Comparison of ENCODE assay signal across 6 cellular contexts in the genomic region with DNA sequence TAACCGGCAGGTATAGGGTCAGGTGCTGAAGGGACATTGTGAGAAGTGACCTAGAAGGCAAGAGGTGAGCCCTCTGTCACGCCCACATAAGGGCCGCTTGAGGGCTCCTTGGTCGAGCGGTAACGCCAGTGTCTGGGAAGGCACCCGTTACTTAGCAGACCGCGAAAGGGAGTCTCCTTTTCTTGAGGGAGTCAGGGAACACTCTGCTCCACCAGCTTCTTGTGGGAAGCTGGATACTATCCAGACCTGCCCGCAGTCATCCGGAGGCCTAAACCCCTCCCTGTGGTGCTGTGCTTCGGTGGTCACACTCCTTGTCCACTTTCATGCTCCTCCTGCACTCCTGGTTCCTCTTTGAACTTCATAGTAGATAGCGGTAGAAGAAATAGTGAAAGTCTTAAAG.
A peak's percentile ranks its signal among the peaks of the same experiment; 100 is the strongest.
DNase-seq lines count a peak whose midpoint lies in the region; FAIRE-seq and TF ChIP-seq lines count a peak whose summit lies in the region.
"Not testable (repeated sequence)": the region's sequence is repeated elsewhere in the genome, so short reads cannot be mapped to it uniquely, and the experiment has no call there.

No MANE protein-coding gene starts in this region.

- H3K36me3 ChIP-seq in trophoblast cell (ENCODE audit: control insufficient read depth in 1 of 2, insufficient read depth in 2 of 2, low read length in 2 of 2); testis (ENCODE audit: low read depth, missing control alignments): not testable (repeated sequence)

- H2BK120ac ChIP-seq in trophoblast cell (ENCODE audit: insufficient read depth, low read length, poor library complexity), result peak overlapping the region; percentile 38

- H3K4ac ChIP-seq in trophoblast cell (ENCODE audit: low read depth, low read length), result not testable (repeated sequence)

- H2BK5ac ChIP-seq in trophoblast cell (ENCODE audit: low read depth, low read length, poor library complexity), result not testable (repeated sequence)

- in situ Hi-C loops in Caki2 (cut with HindIII; ENCODE audit: low pct_unique_long_range_greater_than_20kb, low sequenced_read_pairs), result not testable (repeated sequence)

- H2AK5ac ChIP-seq in trophoblast cell (ENCODE audit: low read length), result not testable (repeated sequence)

- H3K23ac ChIP-seq in trophoblast cell (ENCODE audit: low read length), result not testable (repeated sequence)

- not testable (repeated sequence) for TF ChIP-seq CTCF in testis (IDR thresholded peaks at IDR 0.05)

- intact Hi-C loops in testis (cut with DNase I; ENCODE audit: low total_unique reads), result not testable (repeated sequence)

- FAIRE-seq in RCC 7860 (lab: Jason Lieb, UNC), result not testable (repeated sequence)

- not testable (repeated sequence) for H3K18ac ChIP-seq in trophoblast cell (ENCODE audit: low read length)

- WGBS in trophoblast cell (ENCODE audit: extremely low coverage, insufficient coverage, insufficient read length), result no CpG with 5 or more reads among the region's 13 CpGs
- 62 to 63% methylated on average over 4 to 13 of the region's 13 CpGs for WGBS in testis, 2 donors

- H2BK12ac ChIP-seq in trophoblast cell (ENCODE audit: low read length), result peak overlapping the region; percentile 79

- TF ChIP-seq POLR2A in testis (IDR thresholded peaks at IDR 0.05), result not testable (repeated sequence)

- H3K4me2 ChIP-seq in trophoblast cell (ENCODE audit: low read length), result not testable (repeated sequence)

- not testable (repeated sequence) for H3K79me2 ChIP-seq in trophoblast cell (ENCODE audit: control insufficient read depth, insufficient read depth, low read length, poor library complexity)

- H4K91ac ChIP-seq in trophoblast cell (ENCODE audit: low read depth, low read length), result peak overlapping the region; percentile 28

- not testable (repeated sequence) for H3K27me3 ChIP-seq in trophoblast cell (ENCODE audit: insufficient read depth, low read length); testis

- H3K9me3 ChIP-seq in trophoblast cell (ENCODE audit: insufficient read depth, low read depth, low read length); testis: not testable (repeated sequence)

- H3K9ac ChIP-seq in trophoblast cell (ENCODE audit: low read length), result not testable (repeated sequence)

- H3K79me1 ChIP-seq in trophoblast cell (ENCODE audit: low read length), result peaks cover 34% of the 10 kb centered on the region

- H3K4me1 ChIP-seq in trophoblast cell (ENCODE audit: control insufficient read depth in 1 of 2, insufficient read depth in 2 of 2, low read length in 2 of 2), result peaks cover 19 to 20% of the 10 kb centered on the region in 2 experiments
- H3K4me1 ChIP-seq in testis, result not testable (repeated sequence)

- not testable (repeated sequence) for H3K4me3 ChIP-seq in trophoblast cell (ENCODE audit: low read depth, low read length); testis

- not testable (repeated sequence) for H2AFZ ChIP-seq in trophoblast cell (ENCODE audit: insufficient read depth, low read length, poor library complexity)

- H4K8ac ChIP-seq in trophoblast cell (ENCODE audit: low read depth, low read length), result not testable (repeated sequence)

- peak overlapping the region; percentile 29 for H3K14ac ChIP-seq in trophoblast cell (ENCODE audit: low read length)

- H3K27ac ChIP-seq in trophoblast cell (ENCODE audit: low read depth, low read length), result not testable (repeated sequence)
- peak overlapping the region in 1 of 2 donors; percentile 62 for H3K27ac ChIP-seq in testis

- DNase-seq in Caki2 (ENCODE audit: low read depth) (peak; percentile 64), RCC 7860 (ENCODE audit: low spot score) (peak; percentile 55), glomerular visceral epithelial cell (ENCODE audit: extremely low spot score) (peak; percentile 56), kidney glomerular epithelial cell (lab: John Stamatoyannopoulos, UW) (peak; percentile 74), testis (peak; percentile 77)
- DNase-seq in trophoblast cell, result not testable (repeated sequence)

- H4K12ac ChIP-seq in trophoblast cell (ENCODE audit: low read depth, low read length), result not testable (repeated sequence)
